ENCODE assay signal across 14 cellular contexts in genomic region chr14:105165761-105166485, GRCh38. TPM values are rescaled to one million over a fixed set of nuclear protein-coding genes. Genes with fewer than 3 reads are reported as not detected.
DNase-seq lines count a peak whose midpoint lies in the region; ATAC-seq, FAIRE-seq and TF ChIP-seq lines count a peak whose summit lies in the region.
"Had no signal": no experiment of that assay in that cellular context is flagged by ENCODE, and none has a peak within 500 bp of the region (broad histone marks: within the 10 kb centered on the region; RNA-seq: fewer than 3 reads in every experiment).

No MANE protein-coding gene starts in this region.

- no peak for TF ChIP-seq CTCF in coronary artery (IDR thresholded peaks at IDR 0.05)
- no peak for TF ChIP-seq CTCF in gastrocnemius medialis (IDR thresholded peaks at IDR 0.05 in 4 of 5, conservative IDR thresholded peaks at IDR 0.05 in 1 of 5)
- TF ChIP-seq CTCF in GM10248 (IDR thresholded peaks at IDR 0.05; ENCODE audit: control extremely low read depth, extremely low read depth, low read depth, missing control alignments) = no peak
- no peak for TF ChIP-seq CTCF in kidney (IDR thresholded peaks at IDR 0.05; ENCODE audit: borderline replicate concordance, extremely low read depth, insufficient read depth)

- POLR2A ChIA-PET in GM10248 (lab: Yijun Ruan, JAX) = no interaction called here

- CTCF ChIA-PET in GM10248 (lab: Yijun Ruan, JAX) = interaction anchor here (0.6 to 2.0 kb wide), 3 partner anchors 12 to 79 kb away, joined by 3 to 5 read pairs (median 4); no protein-coding TSS in a partner anchor

- H3K27me3 ChIP-seq in NT2/D1 (ENCODE audit: insufficient read depth, insufficient read length) (no peaks in the 10 kb centered on the region), gastrocnemius medialis (no peaks in the 10 kb centered on the region)

- in situ Hi-C loops in gastrocnemius medialis (cut with MboI; ENCODE audit: low sequenced_read_pairs in 4 of 4) (no loop called here), KBM-7 (cut with MboI; ENCODE audit: low pct_unique_long_range_greater_than_20kb, low sequenced_read_pairs) (no loop called here)

- H3K36me3 ChIP-seq in NT2/D1 (ENCODE audit: insufficient read depth, insufficient read length, low read length) = peaks cover 3% of the 10 kb centered on the region
- H3K36me3 ChIP-seq in gastrocnemius medialis = no peaks in the 10 kb centered on the region
- H3K36me3 ChIP-seq in kidney (ENCODE audit: control insufficient read depth in 1 of 2, insufficient read depth in 2 of 2, low read length in 2 of 2) = no peaks in the 10 kb centered on the region

- FAIRE-seq in kidney (lab: Jason Lieb, UNC) = no peak

- H3K9ac ChIP-seq in NT2/D1 (ENCODE audit: insufficient read length, low read depth) = peak overlapping the region; percentile 44
- H3K9ac ChIP-seq in kidney (ENCODE audit: low read length in 2 of 2) = no peak overlapping the region

- no peak for ATAC-seq in gastrocnemius medialis

- DNase-seq in NCI-H2081 (lab: John Stamatoyannopoulos, UW) (peak; percentile 43 to 70), NCI-H2081 treated with DMSO at 0.1 percent for 48 hours (lab: John Stamatoyannopoulos, UW) (no peak), NT2/D1 (ENCODE audit: low read depth, low spot score) (no peak), coronary artery (ENCODE audit: low spot score) (no peak), gastrocnemius medialis (peak in 1 of 2 donors; percentile 44), KBM-7 (no peak), GM10248 (ENCODE audit: extremely low spot score) (no peak), kidney (no peak)
- DNase-seq: activated CD4-positive, CD25-positive, alpha-beta regulatory T cell; activated CD8-positive, alpha-beta memory T cell treated with anti-CD3 and anti-CD28 coated beads, Interleukin-2, amount 50 U/mL, for 4 hours; activated naive CD8-positive, alpha-beta T cell treated with anti-CD3 and anti-CD28 coated beads for 36 hours; cerebellar nuclear complex; H9; occipital lobe had no signal

- no peaks in the 10 kb centered on the region for H3K9me3 ChIP-seq in NT2/D1 (ENCODE audit: insufficient read depth, low read length)
- no peaks in the 10 kb centered on the region for H3K9me3 ChIP-seq in gastrocnemius medialis
- H3K9me3 ChIP-seq in kidney (ENCODE audit: control insufficient read depth in 1 of 2, low read length in 2 of 2) = no peaks in the 10 kb centered on the region

- intact Hi-C loops in gastrocnemius medialis (cut with DNase I; ENCODE audit: low total_unique reads) (loop anchor here (2.0 to 10.0 kb wide), 4 partner anchors 13 to 329 kb away; partner anchors contain the start of genes CLBA1 and TEDC1), kidney (cut with DNase I) (no loop called here)

- H3K4me1 ChIP-seq in NT2/D1 (ENCODE audit: insufficient read depth, insufficient read length) (peaks cover 36% of the 10 kb centered on the region), gastrocnemius medialis (peaks cover 56 to 83% of the 10 kb centered on the region in 2 donors), kidney (ENCODE audit: control insufficient read depth in 1 of 2, insufficient read depth in 1 of 2, low read depth in 1 of 2, low read length in 2 of 2) (peaks cover 0 to 13% of the 10 kb centered on the region in 2 donors)

- no peak for TF ChIP-seq POLR2A in gastrocnemius medialis (IDR thresholded peaks at IDR 0.05)

- no peak overlapping the region for H3K4me3 ChIP-seq in NT2/D1 (ENCODE audit: insufficient read length, low read depth)
- peak overlapping the region; percentile 77 for H3K4me3 ChIP-seq in coronary artery
- peak overlapping the region in 3 of 4 donors; percentile 18 to 25 (median 22) for H3K4me3 ChIP-seq in gastrocnemius medialis
- no peak overlapping the region for H3K4me3 ChIP-seq in kidney (ENCODE audit: low read length in 2 of 2)

- H3K27ac ChIP-seq in coronary artery = no peak overlapping the region
- H3K27ac ChIP-seq in gastrocnemius medialis = peak overlapping the region; percentile 68 to 85 (median 74)
- no peak overlapping the region for H3K27ac ChIP-seq in kidney (ENCODE audit: low read depth in 2 of 2, low read length in 2 of 2)

RNA-seq across cellular contexts. Expression of gene JAG2, which starts 2.7 kb away (rescaled TPM):
- total RNA-seq in gastrocnemius medialis (10 to 100 TPM in 3 of 4 donors, 1 to 10 TPM in 1; 8.0 to 17.9 (median 15.7) TPM), kidney (26.1 TPM)
- 6.3 TPM for polyA plus RNA-seq in kidney (ENCODE audit: insufficient read depth, low read depth, low replicate concordance)

RNA-seq across cellular contexts. Expression of gene NUDT14, which starts 15.2 kb away (rescaled TPM):
- total RNA-seq in gastrocnemius medialis = 10 to 100 TPM; 11.0 to 25.5 (median 16.4) TPM
- 48.6 TPM for total RNA-seq in kidney
- polyA plus RNA-seq in kidney (ENCODE audit: insufficient read depth, low read depth, low replicate concordance) = 59.1 TPM

Comparison
In these comparisons a context has a peak if more than half of its experiments do, and no peak if none do; other contexts are left out.
1. DNase-seq: peak in NCI-H2081 (2 of 2); none in NCI-H2081 treated with DMSO at 0.1 percent for 48 hours (single experiment), NT2/D1 (single experiment), coronary artery (single experiment), KBM-7 (single experiment), GM10248 (single experiment) and kidney (single experiment).
2. H3K4me3 ChIP-seq: peak in coronary artery (single experiment) and gastrocnemius medialis (3 of 4); none in NT2/D1 (single experiment) and kidney (0 of 2).
3. H3K27ac ChIP-seq: peak in gastrocnemius medialis (4 of 4); none in coronary artery (0 of 2) and kidney (0 of 2).